ENCODE assay signal across 10 cellular contexts in genomic region chr10:30349967-30350735, GRCh38. TPM values are rescaled to one million over a fixed set of nuclear protein-coding genes. Genes with fewer than 3 reads are reported as not detected.
DNase-seq lines count a peak whose midpoint lies in the region; ATAC-seq, FAIRE-seq and TF ChIP-seq lines count a peak whose summit lies in the region.
"Had no signal": no experiment of that assay in that cellular context is flagged by ENCODE, and none has a peak within 500 bp of the region (broad histone marks: within the 10 kb centered on the region; RNA-seq: fewer than 3 reads in every experiment).

No MANE protein-coding gene starts in this region.

- H3K9me3 Mint-ChIP-seq in activated naive CD4-positive, alpha-beta T cell treated with anti-CD3 and anti-CD28 coated beads for 36 hours = no peaks in the 10 kb centered on the region
- no peaks in the 10 kb centered on the region for H3K9me3 Mint-ChIP-seq in activated naive CD4-positive, alpha-beta T cell treated with anti-CD3 and anti-CD28 coated beads, Interleukin-2, amount 50 U/mL, for 72 hours
- H3K9me3 Mint-ChIP-seq in nephron progenitor cell = peaks cover 5% of the 10 kb centered on the region
- H3K9me3 Mint-ChIP-seq in naive thymus-derived CD4-positive, alpha-beta T cell = no peaks in the 10 kb centered on the region
- H3K9me3 Mint-ChIP-seq: dendritic cell treated with granulocyte-macrophage colony-stimulating factor and Interleukin-4, amounts not matched to agents 40 ng/mL and 50 ng/mL, for 4 days had no signal

- no peaks in the 10 kb centered on the region for H3K27me3 Mint-ChIP-seq in activated naive CD4-positive, alpha-beta T cell treated with anti-CD3 and anti-CD28 coated beads for 36 hours (ENCODE audit: low read depth)
- H3K27me3 Mint-ChIP-seq in nephron progenitor cell (ENCODE audit: low read depth, poor library complexity) = peaks cover 27% of the 10 kb centered on the region
- H3K27me3 Mint-ChIP-seq in naive thymus-derived CD4-positive, alpha-beta T cell = peaks cover 0 to 16% (median 0%) of the 10 kb centered on the region in 5 donors
- H3K27me3 Mint-ChIP-seq: dendritic cell treated with granulocyte-macrophage colony-stimulating factor and Interleukin-4, amounts not matched to agents 40 ng/mL and 50 ng/mL, for 4 days had no signal

- H3K27me3 ChIP-seq in K562 (ENCODE audit: control insufficient read depth in 2 of 2, insufficient read depth in 2 of 2, low read length in 2 of 2) (no peaks in the 10 kb centered on the region), neuronal stem cell (ENCODE audit: control insufficient read depth in 3 of 3, insufficient read depth in 3 of 3, low read depth in 1 of 3, low read length in 3 of 3) (no peaks in the 10 kb centered on the region)
- no peaks in the 10 kb centered on the region for H3K27me3 ChIP-seq in naive thymus-derived CD4-positive, alpha-beta T cell (ENCODE audit: control insufficient read depth in 2 of 2, insufficient read depth in 2 of 2, low read length in 2 of 2)

- H3K4me3 ChIP-seq in NB4 (ENCODE audit: low read depth, low read length) (no peak overlapping the region), K562 (no peak overlapping the region), neuronal stem cell (ENCODE audit: low read length in 2 of 2) (no peak overlapping the region)
- H3K4me3 ChIP-seq in naive thymus-derived CD4-positive, alpha-beta T cell (ENCODE audit: low read length) = no peak overlapping the region

- POLR2A ChIA-PET in K562 (lab: Yijun Ruan, JAX) = interaction anchor here (1.0 to 1.4 kb wide), 2 partner anchors 8 to 12 kb away, joined by 3 to 6 read pairs; no protein-coding TSS in a partner anchor
- POLR2A ChIA-PET in naive thymus-derived CD4-positive, alpha-beta T cell (lab: Charles Lee) = no interaction called here

- BruUV-seq in K562 (replicated peaks; lab: Mats Ljungman, UMichigan) = no TSS peak

- peak; percentile 37 for FAIRE-seq in K562 (lab: Jason Lieb, UNC)

- no peak overlapping the region for H4K91ac ChIP-seq in neuronal stem cell (ENCODE audit: low read depth, low read length, poor library complexity)

- H3K4me3 Mint-ChIP-seq in activated naive CD4-positive, alpha-beta T cell treated with anti-CD3 and anti-CD28 coated beads for 36 hours = no peak overlapping the region
- no peak overlapping the region for H3K4me3 Mint-ChIP-seq in nephron progenitor cell
- peak overlapping the region in 4 of 10 donors; percentile 41 to 96 (median 77) for H3K4me3 Mint-ChIP-seq in naive thymus-derived CD4-positive, alpha-beta T cell

- H3K79me2 ChIP-seq in K562 (ENCODE audit: control insufficient read depth, insufficient read depth, low read length) = peaks cover 40% of the 10 kb centered on the region

- H3K14ac ChIP-seq in neuronal stem cell (ENCODE audit: low read length) = no peak overlapping the region

- H3K36me3 Mint-ChIP-seq in activated naive CD4-positive, alpha-beta T cell treated with anti-CD3 and anti-CD28 coated beads for 36 hours (ENCODE audit: low read depth) = peaks cover 10% of the 10 kb centered on the region
- H3K36me3 Mint-ChIP-seq in activated naive CD4-positive, alpha-beta T cell treated with anti-CD3 and anti-CD28 coated beads, Interleukin-2, amount 50 U/mL, for 72 hours = peaks cover 13 to 20% of the 10 kb centered on the region in 2 donors
- peaks cover 4% of the 10 kb centered on the region for H3K36me3 Mint-ChIP-seq in nephron progenitor cell (ENCODE audit: low read depth)
- peaks cover 0 to 7% (median 0%) of the 10 kb centered on the region in 5 donors for H3K36me3 Mint-ChIP-seq in naive thymus-derived CD4-positive, alpha-beta T cell

- H3K9me3 ChIP-seq in K562 (replicated peaks; ENCODE audit: control insufficient read depth, insufficient read depth, low read depth, low read length) (no peaks in the 10 kb centered on the region; the same call in 1 of the 2 replicates), neuronal stem cell (replicated peaks in 1 of 2; ENCODE audit: control insufficient read depth in 2 of 2, insufficient read depth in 1 of 2, low read depth in 1 of 2, low read length in 2 of 2) (no peaks in the 10 kb centered on the region)
- H3K9me3 ChIP-seq in naive thymus-derived CD4-positive, alpha-beta T cell (ENCODE audit: control insufficient read depth in 2 of 3, low read length in 3 of 3) = no peaks in the 10 kb centered on the region

- DNase-seq in activated naive CD4-positive, alpha-beta T cell treated with anti-CD3 and anti-CD28 coated beads for 36 hours = no peak
- DNase-seq in activated naive CD4-positive, alpha-beta T cell treated with anti-CD3 and anti-CD28 coated beads, Interleukin-2, amount 50 U/mL, for 72 hours (ENCODE audit: low spot score in 2 of 2) = no peak
- DNase-seq in NB4 (ENCODE audit: low read depth) = peak; percentile 11
- DNase-seq in K562 (ENCODE audit: extremely low read depth in 1 of 4, low spot score in 3 of 4) = no peak
- no peak for DNase-seq in neuronal stem cell (ENCODE audit: low spot score)
- no peak for DNase-seq in nephron progenitor cell
- no peak for DNase-seq in naive thymus-derived CD4-positive, alpha-beta T cell
- DNase-seq: occipital lobe had no signal

- H2AK5ac ChIP-seq in neuronal stem cell (ENCODE audit: low read depth, low read length) = no peak overlapping the region

- peaks cover 6% of the 10 kb centered on the region for H4K20me1 ChIP-seq in K562 (replicated peaks; ENCODE audit: control insufficient read depth, insufficient read depth, low read length)

- H3K9ac ChIP-seq in K562 (ENCODE audit: insufficient read depth in 1 of 2, low read depth in 2 of 2, low read length in 2 of 2) (peak overlapping the region; percentile 34 to 95; a peak in 2 of 4 replicates), neuronal stem cell (ENCODE audit: low read depth, low read length, poor library complexity) (no peak overlapping the region)

- no peak for TF ChIP-seq RAD21 in K562 (CRISPR knock-in tag; conservative IDR thresholded peaks at IDR 0.05 in 1 of 2, IDR thresholded peaks at IDR 0.05 in 1 of 2)

- H3K79me1 ChIP-seq in neuronal stem cell (ENCODE audit: low read depth, low read length) = peaks cover 3% of the 10 kb centered on the region

- H3K36me3 ChIP-seq in K562 (ENCODE audit: control insufficient read depth, insufficient read depth, low read length) (peaks cover 19% of the 10 kb centered on the region; the same call in 2 of the 3 replicates), neuronal stem cell (replicated peaks in 1 of 2; ENCODE audit: control insufficient read depth in 2 of 2, insufficient read depth in 2 of 2, low read length in 2 of 2) (peaks cover 3 to 13% of the 10 kb centered on the region in 2 donors)
- peaks cover 0 to 4% (median 0%) of the 10 kb centered on the region in 3 experiments for H3K36me3 ChIP-seq in naive thymus-derived CD4-positive, alpha-beta T cell (ENCODE audit: control insufficient read depth in 2 of 3, insufficient read depth in 3 of 3, low read length in 3 of 3)

- H3K4ac ChIP-seq in neuronal stem cell (ENCODE audit: low read length) = no peak overlapping the region

- no peak overlapping the region for H2BK12ac ChIP-seq in neuronal stem cell (ENCODE audit: low read length)

- H2AFZ ChIP-seq in K562 (ENCODE audit: low read depth, low read length) = peak overlapping the region; percentile 99
- peak overlapping the region; percentile 88 for H2AFZ ChIP-seq in neuronal stem cell (ENCODE audit: low read length)

- H3K27ac ChIP-seq in K562 (ENCODE audit: extremely low read depth, low read depth, low read length) (no peak overlapping the region; the same call in 2 of the 3 replicates), neuronal stem cell (replicated peaks; ENCODE audit: low read length) (no peak overlapping the region)
- H3K27ac ChIP-seq in naive thymus-derived CD4-positive, alpha-beta T cell (ENCODE audit: low read depth, low read length) = no peak overlapping the region

- H3K4me1 Mint-ChIP-seq in activated naive CD4-positive, alpha-beta T cell treated with anti-CD3 and anti-CD28 coated beads for 36 hours (ENCODE audit: low read depth) = peaks cover 29% of the 10 kb centered on the region
- peaks cover 32% of the 10 kb centered on the region for H3K4me1 Mint-ChIP-seq in nephron progenitor cell
- H3K4me1 Mint-ChIP-seq in naive thymus-derived CD4-positive, alpha-beta T cell = peaks cover 28 to 46% (median 39%) of the 10 kb centered on the region in 7 donors

- TF ChIP-seq POLR2A in NB4 (IDR thresholded peaks at IDR 0.05; ENCODE audit: extremely low read depth, insufficient read length) (no peak), K562 (conservative IDR thresholded peaks at IDR 0.05) (no peak)

- H2BK15ac ChIP-seq in neuronal stem cell (ENCODE audit: low read length) = no peak overlapping the region

- H2BK120ac ChIP-seq in neuronal stem cell (ENCODE audit: low read depth, low read length) = no peak overlapping the region

- intact Hi-C loops in activated naive CD4-positive, alpha-beta T cell treated with anti-CD3 and anti-CD28 coated beads for 36 hours (cut with micrococcal nuclease) = loop anchor here (2.0 to 5.0 kb wide), 3 partner anchors 85 to 323 kb away; partner anchors contain the start of gene MAP3K8
- intact Hi-C loops in K562 (cut with micrococcal nuclease) = no loop called here
- intact Hi-C loops in naive thymus-derived CD4-positive, alpha-beta T cell (cut with micrococcal nuclease) = loop anchor here (1.0 to 10.0 kb wide), 9 partner anchors 82 to 1705 kb away; partner anchors contain the start of genes ARHGAP12 (in 1 of the 2), KIF5B (in 1 of the 2), MAP3K8 (in 1 of the 2) and ZNF438 (in 1 of the 2)

- H3K4me1 ChIP-seq in K562 (replicated peaks in 1 of 2; ENCODE audit: control insufficient read depth in 2 of 2, insufficient read depth in 2 of 2, low read length in 2 of 2) (peaks cover 3 to 12% of the 10 kb centered on the region in 2 experiments; a peak in 2 of 5 replicates), neuronal stem cell (ENCODE audit: control insufficient read depth in 2 of 2, insufficient read depth in 1 of 2, low read depth in 1 of 2, low read length in 2 of 2) (peaks cover 0 to 5% of the 10 kb centered on the region in 2 donors)
- peaks cover 11 to 18% of the 10 kb centered on the region in 2 donors for H3K4me1 ChIP-seq in naive thymus-derived CD4-positive, alpha-beta T cell (ENCODE audit: control insufficient read depth in 2 of 2, insufficient read depth in 2 of 2, low read length in 2 of 2)

- no peaks in the 10 kb centered on the region for H3K9me1 ChIP-seq in K562 (ENCODE audit: control insufficient read depth, insufficient read depth, low read length)

- in situ Hi-C loops in K562 (cut with MboI) = no loop called here

- no peak for ATAC-seq in activated naive CD4-positive, alpha-beta T cell treated with anti-CD3 and anti-CD28 coated beads, Interleukin-2, amount 50 U/mL, for 72 hours
- ATAC-seq in K562 (no peak), HG03457 (IDR thresholded peaks at IDR 0.05; ENCODE audit: unreplicated experiment) (no peak)
- ATAC-seq in naive thymus-derived CD4-positive, alpha-beta T cell = no peak

- H2BK5ac ChIP-seq in neuronal stem cell (ENCODE audit: low read length) = no peak overlapping the region

- H3K18ac ChIP-seq in neuronal stem cell (ENCODE audit: low read length) = no peak overlapping the region

- no peak for TF ChIP-seq EP300 in K562 (IDR thresholded peaks at IDR 0.05; ENCODE audit: low read length)

- no peak for TF ChIP-seq CTCF in NB4 (IDR thresholded peaks at IDR 0.05; ENCODE audit: low read depth, low read length)
- TF ChIP-seq CTCF in K562 (IDR thresholded peaks at IDR 0.05 in 2 of 3, conservative IDR thresholded peaks at IDR 0.05 in 1 of 3; ENCODE audit: insufficient read depth in 2 of 3, low read depth in 1 of 3, low read length in 3 of 3) = no peak
- no peak for TF ChIP-seq CTCF in nephron progenitor cell (IDR thresholded peaks at IDR 0.05)

- CTCF ChIA-PET in activated naive CD4-positive, alpha-beta T cell treated with anti-CD3 and anti-CD28 coated beads for 36 hours (lab: Charles Lee) = interaction anchor here (1.1 to 5.4 kb wide), 2 partner anchors 9 to 241 kb away, joined by 3 to 35 read pairs; no protein-coding TSS in a partner anchor
- CTCF ChIA-PET in K562 (lab: Yijun Ruan, JAX; ENCODE audit: low intra/inter-chr PET ratio) = no interaction called here
- CTCF ChIA-PET in naive thymus-derived CD4-positive, alpha-beta T cell (lab: Charles Lee) = no interaction called here

- H3K23ac ChIP-seq in neuronal stem cell (ENCODE audit: low read depth, low read length, poor library complexity) = no peak overlapping the region

- H3K27ac Mint-ChIP-seq in activated naive CD4-positive, alpha-beta T cell treated with anti-CD3 and anti-CD28 coated beads for 36 hours = peak overlapping the region; percentile 95
- H3K27ac Mint-ChIP-seq in activated naive CD4-positive, alpha-beta T cell treated with anti-CD3 and anti-CD28 coated beads, Interleukin-2, amount 50 U/mL, for 72 hours = peak overlapping the region in 1 of 2 donors; percentile 95
- H3K27ac Mint-ChIP-seq in nephron progenitor cell = no peak overlapping the region
- H3K27ac Mint-ChIP-seq in naive thymus-derived CD4-positive, alpha-beta T cell = peak overlapping the region in 1 of 9 donors; percentile 94

- H3K4me2 ChIP-seq in K562 (ENCODE audit: insufficient read depth, low read length) (peak overlapping the region; percentile 95; the same call in 1 of the 2 replicates), neuronal stem cell (ENCODE audit: insufficient read depth, low read length, poor library complexity, severe bottlenecking) (no peak overlapping the region)

- WGBS in K562 (ENCODE audit: insufficient coverage, low coverage, missing lambda C conversion rate) = 61% methylated on average over 14 of the region's 14 CpGs
- no CpG with 5 or more reads among the region's 14 CpGs for WGBS in neuronal stem cell (ENCODE audit: extremely low coverage in 2 of 2, insufficient read length in 2 of 2, insufficient replicate concordance in 1 of 2), 2 donors

- H4K8ac ChIP-seq in neuronal stem cell (ENCODE audit: low read depth, low read length) = no peak overlapping the region

RNA-seq across cellular contexts. Expression of gene MTPAP, which starts 1.1 kb away (rescaled TPM):
- total RNA-seq in activated naive CD4-positive, alpha-beta T cell treated with anti-CD3 and anti-CD28 coated beads for 36 hours = 10 to 100 TPM; 32.5 to 34.7 TPM
- total RNA-seq in activated naive CD4-positive, alpha-beta T cell treated with anti-CD3 and anti-CD28 coated beads, Interleukin-2, amount 50 U/mL, for 72 hours = 10 to 100 TPM; 42.2 to 45.4 TPM
- 36.5 and 101 TPM in 2 replicates for total RNA-seq in K562 (2011; cell fraction: chromatin; rRNA removed; ENCODE audit: low replicate concordance)
- total RNA-seq in K562 (2011; cell fraction: nucleolus; rRNA removed) = 15.0 and 17.2 TPM in 2 replicates
- 32.3 and 33.9 TPM in 2 replicates for total RNA-seq in K562 (2011; cell fraction: nucleoplasm; rRNA removed)
- total RNA-seq in K562 (2014; rRNA removed) (11.8 and 12.0 TPM in 2 replicates), K562 (2014; rRNA removed; fragmentation: Illumina TruSeq; extraction: Trizol) (31.6 and 36.4 TPM in 2 replicates), K562 (2015; rRNA removed; fragmentation: Illumina TruSeq; extraction: Trizol) (20.6 and 22.6 TPM in 2 replicates), K562 (2021) (36.9 and 37.8 TPM in 2 replicates)
- polyA plus RNA-seq in K562 (2011; rRNA removed) (20.0 and 21.8 TPM in 2 replicates), K562 (2014; fragmentation: Illumina TruSeq; extraction: Trizol) (26.9 and 28.9 TPM in 2 replicates), K562 (2014; fragmentation: Nextera tagmentation; extraction: Ambion mirVana) (10 to 100 TPM; 48.0 to 67.6 TPM), K562 (2014; rRNA removed) (15.1 and 16.2 TPM in 2 replicates)
- 4.1 and 7.3 TPM in 2 replicates for polyA plus RNA-seq in K562 (2011; cell fraction: cytosol; rRNA removed)
- polyA plus RNA-seq in K562 (2011; cell fraction: nucleus; rRNA removed) = 10.9 and 17.6 TPM in 2 replicates
- 12.8 and 16.3 TPM in 2 replicates for polyA plus RNA-seq in K562 (2012)
- polyA minus RNA-seq in K562 (2011; rRNA and poly(A)+ RNA removed) = 19.8 and 28.5 TPM in 2 replicates
- 6.2 and 11.0 TPM in 2 replicates for polyA minus RNA-seq in K562 (2011; cell fraction: cytosol; rRNA and poly(A)+ RNA removed)
- polyA minus RNA-seq in K562 (2011; cell fraction: nucleus; rRNA and poly(A)+ RNA removed) = 5.7 and 19.2 TPM in 2 replicates
- 15.9 TPM for polyA plus RNA-seq in neuronal stem cell (2013, experiment 1 of 2)
- 16.9 TPM for polyA plus RNA-seq in neuronal stem cell (2013, experiment 2 of 2)
- total RNA-seq in naive thymus-derived CD4-positive, alpha-beta T cell = 10 to 100 TPM; 20.8 to 38.3 (median 26.3) TPM
- 1 to 10 TPM; 5.5 TPM for polyA plus RNA-seq in naive thymus-derived CD4-positive, alpha-beta T cell
